In the genomic region with DNA sequence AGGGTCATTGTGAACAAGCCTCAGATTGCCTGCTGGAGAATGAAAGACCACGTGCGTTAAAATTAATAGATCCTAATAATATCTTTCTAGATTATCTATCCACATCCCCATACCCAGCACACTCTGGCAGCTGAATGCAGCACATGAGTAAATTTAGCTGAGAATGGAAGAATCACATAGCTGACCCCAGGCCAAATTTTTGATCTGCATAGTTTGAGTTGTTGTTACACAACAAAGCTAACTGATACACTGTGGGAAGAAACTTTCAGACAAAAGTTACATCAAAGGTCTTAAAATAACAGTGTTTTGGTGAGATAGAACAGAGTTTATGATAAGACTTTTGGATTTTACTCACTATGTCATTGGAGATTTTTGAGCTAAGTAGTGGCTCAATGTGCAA, we compare ENCODE assay signal across 16 cellular contexts.
DNase-seq lines count a peak whose midpoint lies in the region; ATAC-seq and TF ChIP-seq lines count a peak whose summit lies in the region.
"Had no signal": no experiment of that assay in that cellular context is flagged by ENCODE, and none has a peak within 500 bp of the region (broad histone marks: within the 10 kb centered on the region; RNA-seq: fewer than 3 reads in every experiment).

No MANE protein-coding gene starts in this region.

- no peaks in the 10 kb centered on the region for H3K9me3 ChIP-seq in RWPE2 (ENCODE audit: severe bottlenecking)

- peaks cover 11% of the 10 kb centered on the region for H3K4me1 ChIP-seq in RWPE2 (ENCODE audit: insufficient read depth, poor library complexity, severe bottlenecking)
- H3K4me1 ChIP-seq: BLaER1 treated with 17β-estradiol and CSF1 and Interleukin-3, amounts not matched to agents 10 nM and 100 nM had no signal

- H3K4me1 Mint-ChIP-seq in osteocyte (ENCODE audit: unreplicated experiment) (peaks cover 36% of the 10 kb centered on the region), nephron progenitor cell (no peaks in the 10 kb centered on the region)
- H3K4me1 Mint-ChIP-seq: B cell had no signal

- H3K27me3 Mint-ChIP-seq in osteocyte (ENCODE audit: unreplicated experiment) = no peaks in the 10 kb centered on the region
- no peaks in the 10 kb centered on the region for H3K27me3 Mint-ChIP-seq in nephron progenitor cell (ENCODE audit: low read depth, poor library complexity)
- H3K27me3 Mint-ChIP-seq: B cell had no signal

- peak overlapping the region; percentile 33 for H3K27ac ChIP-seq in RWPE2 (ENCODE audit: poor library complexity, severe bottlenecking)
- H3K27ac ChIP-seq: BLaER1 treated with 17β-estradiol and CSF1 and Interleukin-3, amounts not matched to agents 10 nM and 100 nM; HL-60 had no signal

- DNase-seq in EH (ENCODE audit: low read depth) (peak; percentile 4), RWPE2 (ENCODE audit: low spot score) (no peak), fibroblast of peridontal ligament (ENCODE audit: extremely low read depth) (peak; percentile 14), osteocyte (ENCODE audit: extremely low spot score, unreplicated experiment) (no peak), nephron progenitor cell (no peak), left ventricle myocardium superior (no peak)
- no peak for DNase-seq in stimulated activated naive CD4-positive, alpha-beta T cell treated with Interleukin-2 at 50 U/mL for 16 hours (lab: John Stamatoyannopoulos, UW)
- DNase-seq: 8988T; Calu3; CD8-positive, alpha-beta T cell; DMS79 treated with DMSO at 0.1 percent for 48 hours; H9 had no signal

- ATAC-seq in RWPE2 (ENCODE audit: low read depth) (no peak), GM18505 (IDR thresholded peaks at IDR 0.05; ENCODE audit: unreplicated experiment) (no peak), left ventricle myocardium superior (no peak)
- ATAC-seq: CD8-positive, alpha-beta T cell had no signal

- H3K27ac Mint-ChIP-seq in osteocyte (ENCODE audit: unreplicated experiment) (peak overlapping the region; percentile 63), nephron progenitor cell (no peak overlapping the region)
- H3K27ac Mint-ChIP-seq: B cell; CD8-positive, alpha-beta T cell; H9 had no signal

- no peak for TF ChIP-seq CTCF in RWPE2 (IDR thresholded peaks at IDR 0.05; ENCODE audit: poor library complexity, severe bottlenecking)
- no peak for TF ChIP-seq CTCF in osteocyte (IDR thresholded peaks at IDR 0.05)
- TF ChIP-seq CTCF in nephron progenitor cell (IDR thresholded peaks at IDR 0.05) = no peak

- H3K36me3 ChIP-seq in RWPE2 (ENCODE audit: low read depth) = no peaks in the 10 kb centered on the region
- H3K36me3 ChIP-seq: BLaER1 treated with 17β-estradiol and CSF1 and Interleukin-3, amounts not matched to agents 10 nM and 100 nM had no signal

- H3K27me3 ChIP-seq in RWPE2 (ENCODE audit: insufficient read depth, poor library complexity, severe bottlenecking) = no peaks in the 10 kb centered on the region
- H3K27me3 ChIP-seq: BLaER1 treated with 17β-estradiol and CSF1 and Interleukin-3, amounts not matched to agents 10 nM and 100 nM had no signal

- TF ChIP-seq POLR2A in GM18505 (IDR thresholded peaks at IDR 0.05; ENCODE audit: borderline replicate concordance, extremely low read depth, insufficient read depth, insufficient read length) = no peak

- intact Hi-C loops in left ventricle myocardium superior (cut with micrococcal nuclease) = no loop called here

- H3K4me3 Mint-ChIP-seq in osteocyte (ENCODE audit: unreplicated experiment) (no peak overlapping the region), nephron progenitor cell (no peak overlapping the region)
- H3K4me3 Mint-ChIP-seq: B cell; CD8-positive, alpha-beta T cell; H9 had no signal

- no peak overlapping the region for H3K4me3 ChIP-seq in RWPE2 (ENCODE audit: severe bottlenecking)
- H3K4me3 ChIP-seq: BLaER1 treated with 17β-estradiol and CSF1 and Interleukin-3, amounts not matched to agents 10 nM and 100 nM had no signal

- H3K9me3 Mint-ChIP-seq in osteocyte (ENCODE audit: unreplicated experiment) (no peaks in the 10 kb centered on the region), nephron progenitor cell (peaks cover 22% of the 10 kb centered on the region)

- H3K36me3 Mint-ChIP-seq in osteocyte (ENCODE audit: unreplicated experiment) (no peaks in the 10 kb centered on the region), nephron progenitor cell (ENCODE audit: low read depth) (no peaks in the 10 kb centered on the region)
- H3K36me3 Mint-ChIP-seq: CD8-positive, alpha-beta T cell had no signal

Comparison
In these comparisons a context has a peak if more than half of its experiments do, and no peak if none do; other contexts are left out.
1. DNase-seq: peak in EH (single experiment) and fibroblast of peridontal ligament (single experiment); none in RWPE2 (single experiment), osteocyte (single experiment), nephron progenitor cell (single experiment), stimulated activated naive CD4-positive, alpha-beta T cell treated with Interleukin-2 at 50 U/mL for 16 hours (single experiment) and left ventricle myocardium superior (single experiment).